In genomic region chr2:203442463-203442862, GRCh38 we compare ENCODE assay signal across 1 cellular context.
TF ChIP-seq lines count a peak whose summit lies in the region.

No MANE protein-coding gene starts in this region.

TF ChIP-seq in HepG2, 621 proteins besides CTCF, POLR2A, EP300 and RAD21 (continued from another document):
- TF ChIP-seq ZNF280D (CRISPR knock-in tag; IDR thresholded peaks at IDR 0.05) = no peak
- TF ChIP-seq ZNF414 (CRISPR knock-in tag; IDR thresholded peaks at IDR 0.05) = no peak
- TF ChIP-seq ZNF749 (CRISPR knock-in tag; IDR thresholded peaks at IDR 0.05; ENCODE audit: borderline replicate concordance) = no peak
TF ChIP-seq in HepG2: peak in this region for 0.
